1 cellular context compared by ENCODE assay signal in the genomic region with DNA sequence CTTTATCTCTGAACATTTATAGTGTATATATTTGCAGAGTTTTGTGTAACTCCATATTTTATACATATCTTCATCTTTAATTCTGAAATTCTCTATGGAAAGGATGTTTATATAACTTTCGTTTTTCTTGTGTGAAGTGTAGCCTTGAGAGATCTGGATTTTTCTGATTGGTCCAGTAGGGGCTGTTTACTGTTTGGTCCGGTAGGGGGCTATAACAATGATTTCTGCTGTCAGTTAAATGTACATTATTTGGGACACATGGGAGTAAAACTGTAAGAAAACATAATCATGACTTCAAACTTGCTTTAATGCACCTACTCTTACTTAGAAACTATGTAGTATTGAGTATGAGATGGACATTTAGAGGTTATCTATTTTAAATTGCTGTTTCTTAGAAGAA.
TF ChIP-seq lines count a peak whose summit lies in the region.

No MANE protein-coding gene starts in this region.

TF ChIP-seq in GM12878, 131 proteins besides CTCF, POLR2A, EP300 and RAD21 (continued from another document):
- TF ChIP-seq ZNF207 (IDR thresholded peaks at IDR 0.05; ENCODE audit: borderline replicate concordance) (no peak), SMAD1 (IDR thresholded peaks at IDR 0.05; ENCODE audit: low read depth, partially characterized antibody) (no peak)
- TF ChIP-seq, protein P1, sequence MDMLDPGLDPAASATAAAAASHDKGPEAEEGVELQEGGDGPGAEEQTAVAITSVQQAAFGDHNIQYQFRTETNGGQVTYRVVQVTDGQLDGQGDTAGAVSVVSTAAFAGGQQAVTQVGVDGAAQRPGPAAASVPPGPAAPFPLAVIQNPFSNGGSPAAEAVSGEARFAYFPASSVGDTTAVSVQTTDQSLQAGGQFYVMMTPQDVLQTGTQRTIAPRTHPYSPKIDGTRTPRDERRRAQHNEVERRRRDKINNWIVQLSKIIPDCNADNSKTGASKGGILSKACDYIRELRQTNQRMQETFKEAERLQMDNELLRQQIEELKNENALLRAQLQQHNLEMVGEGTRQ (IDR thresholded peaks at IDR 0.05; ENCODE audit: borderline replicate concordance, low read depth, low read length), result no peak
